Comparison of ENCODE assay signal across 1 cellular context in genomic region chr5:7801898-7802614, GRCh38.
TF ChIP-seq lines count a peak whose summit lies in the region.

No MANE protein-coding gene starts in this region.

TF ChIP-seq in K562, 482 proteins besides CTCF, POLR2A, EP300 and RAD21:
- TF ChIP-seq PHF20 (IDR thresholded peaks at IDR 0.05; ENCODE audit: partially characterized antibody) (no peak), FOXA3 (CRISPR knock-in tag; conservative IDR thresholded peaks at IDR 0.05 in 1 of 2, IDR thresholded peaks at IDR 0.05 in 1 of 2) (no peak), XRCC3 (IDR thresholded peaks at IDR 0.05) (no peak), TSC22D4 (tag; IDR thresholded peaks at IDR 0.05) (no peak), ZNF431 (CRISPR knock-in tag; IDR thresholded peaks at IDR 0.05) (no peak), MEF2A (IDR thresholded peaks at IDR 0.05; ENCODE audit: control insufficient read depth, low read depth, low read length) (no peak), SMARCA5 (IDR thresholded peaks at IDR 0.05) (no peak), NFIX (CRISPR knock-in tag; IDR thresholded peaks at IDR 0.05; ENCODE audit: low read depth) (no peak), TAF15 (IDR thresholded peaks at IDR 0.05; ENCODE audit: low read depth, low read length) (no peak), ZNF77 (CRISPR knock-in tag; IDR thresholded peaks at IDR 0.05) (no peak), SRSF3 (IDR thresholded peaks at IDR 0.05; ENCODE audit: insufficient read depth, low read length) (no peak), ZNF282 (CRISPR knock-in tag; IDR thresholded peaks at IDR 0.05) (no peak)
- TF ChIP-seq, protein P1, sequence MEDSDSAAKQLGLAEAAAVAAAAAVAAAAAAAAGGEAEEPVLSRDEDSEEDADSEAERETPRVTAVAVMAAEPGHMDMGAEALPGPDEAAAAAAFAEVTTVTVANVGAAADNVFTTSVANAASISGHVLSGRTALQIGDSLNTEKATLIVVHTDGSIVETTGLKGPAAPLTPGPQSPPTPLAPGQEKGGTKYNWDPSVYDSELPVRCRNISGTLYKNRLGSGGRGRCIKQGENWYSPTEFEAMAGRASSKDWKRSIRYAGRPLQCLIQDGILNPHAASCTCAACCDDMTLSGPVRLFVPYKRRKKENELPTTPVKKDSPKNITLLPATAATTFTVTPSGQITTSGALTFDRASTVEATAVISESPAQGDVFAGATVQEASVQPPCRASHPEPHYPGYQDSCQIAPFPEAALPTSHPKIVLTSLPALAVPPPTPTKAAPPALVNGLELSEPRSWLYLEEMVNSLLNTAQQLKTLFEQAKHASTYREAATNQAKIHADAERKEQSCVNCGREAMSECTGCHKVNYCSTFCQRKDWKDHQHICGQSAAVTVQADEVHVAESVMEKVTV (CRISPR knock-in tag; IDR thresholded peaks at IDR 0.05): no peak
- TF ChIP-seq, protein P2, sequence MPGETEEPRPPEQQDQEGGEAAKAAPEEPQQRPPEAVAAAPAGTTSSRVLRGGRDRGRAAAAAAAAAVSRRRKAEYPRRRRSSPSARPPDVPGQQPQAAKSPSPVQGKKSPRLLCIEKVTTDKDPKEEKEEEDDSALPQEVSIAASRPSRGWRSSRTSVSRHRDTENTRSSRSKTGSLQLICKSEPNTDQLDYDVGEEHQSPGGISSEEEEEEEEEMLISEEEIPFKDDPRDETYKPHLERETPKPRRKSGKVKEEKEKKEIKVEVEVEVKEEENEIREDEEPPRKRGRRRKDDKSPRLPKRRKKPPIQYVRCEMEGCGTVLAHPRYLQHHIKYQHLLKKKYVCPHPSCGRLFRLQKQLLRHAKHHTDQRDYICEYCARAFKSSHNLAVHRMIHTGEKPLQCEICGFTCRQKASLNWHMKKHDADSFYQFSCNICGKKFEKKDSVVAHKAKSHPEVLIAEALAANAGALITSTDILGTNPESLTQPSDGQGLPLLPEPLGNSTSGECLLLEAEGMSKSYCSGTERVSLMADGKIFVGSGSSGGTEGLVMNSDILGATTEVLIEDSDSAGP (CRISPR knock-in tag; IDR thresholded peaks at IDR 0.05): no peak
